ENCODE assay signal across 19 cellular contexts in the genomic region with DNA sequence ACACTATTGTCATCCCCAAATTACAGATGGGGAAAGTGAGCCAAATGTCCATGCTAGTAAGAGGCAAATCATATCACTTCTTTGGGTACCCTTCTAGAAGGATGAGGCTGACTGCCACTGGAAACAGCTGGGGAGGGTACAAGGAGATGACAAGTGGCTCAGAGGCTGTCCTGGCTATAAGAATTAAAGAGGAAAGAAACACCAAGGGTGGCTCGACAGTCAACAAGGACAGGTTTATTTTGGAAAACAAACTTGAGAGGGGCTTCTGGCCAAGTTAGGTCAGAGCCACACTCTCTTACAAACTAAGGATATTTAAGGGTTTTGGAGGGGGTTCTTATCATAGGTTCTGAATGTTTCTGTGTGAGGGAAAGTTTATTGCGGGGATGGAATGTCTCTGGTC. TPM values are rescaled to one million over a fixed set of nuclear protein-coding genes. Genes with fewer than 3 reads are reported as not detected.
DNase-seq lines count a peak whose midpoint lies in the region; ATAC-seq and TF ChIP-seq lines count a peak whose summit lies in the region.
"Had no signal": no experiment of that assay in that cellular context is flagged by ENCODE, and none has a peak within 500 bp of the region (broad histone marks: within the 10 kb centered on the region; RNA-seq: fewer than 3 reads in every experiment).

No MANE protein-coding gene starts in this region.

- CTCF ChIA-PET in activated B cell treated with CpG ODN at 0.5 μM for 24 hours (lab: Charles Lee) = no interaction called here

- H3K4me1 ChIP-seq in heart left ventricle = peaks cover 0 to 33% (median 21%) of the 10 kb centered on the region in 12 donors

- H3K4me3 Mint-ChIP-seq in activated naive CD8-positive, alpha-beta T cell = peak overlapping the region; percentile 24
- no peak overlapping the region for H3K4me3 Mint-ChIP-seq in activated naive CD8-positive, alpha-beta T cell treated with anti-CD3 and anti-CD28 coated beads for 36 hours
- H3K4me3 Mint-ChIP-seq in activated B cell treated with CpG ODN at 0.5 μM for 24 hours (peak overlapping the region; percentile 16), memory B cell (peak overlapping the region; percentile 53), type B pancreatic cell (peak overlapping the region; percentile 65)

- H3K36me3 Mint-ChIP-seq in activated naive CD8-positive, alpha-beta T cell = no peaks in the 10 kb centered on the region
- peaks cover 27% of the 10 kb centered on the region for H3K36me3 Mint-ChIP-seq in activated naive CD8-positive, alpha-beta T cell treated with anti-CD3 and anti-CD28 coated beads for 36 hours
- H3K36me3 Mint-ChIP-seq in activated B cell treated with CpG ODN at 0.5 μM for 24 hours (ENCODE audit: low read depth) (peaks cover 27% of the 10 kb centered on the region), memory B cell (peaks cover 7% of the 10 kb centered on the region), type B pancreatic cell (peaks cover 6% of the 10 kb centered on the region)

- no peaks in the 10 kb centered on the region for H3K9me3 Mint-ChIP-seq in activated naive CD8-positive, alpha-beta T cell (ENCODE audit: low read depth)
- no peaks in the 10 kb centered on the region for H3K9me3 Mint-ChIP-seq in activated naive CD8-positive, alpha-beta T cell treated with anti-CD3 and anti-CD28 coated beads for 36 hours
- H3K9me3 Mint-ChIP-seq in activated B cell treated with CpG ODN at 0.5 μM for 24 hours (no peaks in the 10 kb centered on the region), memory B cell (no peaks in the 10 kb centered on the region), type B pancreatic cell (no peaks in the 10 kb centered on the region)

- ATAC-seq in activated B cell treated with CpG ODN at 0.5 μM for 24 hours (ENCODE audit: low read depth) = no peak
- no peak for ATAC-seq in memory B cell (ENCODE audit: low read depth)
- ATAC-seq in heart left ventricle = no peak
- ATAC-seq: left colon had no signal

- H3K9me3 ChIP-seq in heart left ventricle = no peaks in the 10 kb centered on the region

- peaks cover 17% of the 10 kb centered on the region for H3K4me1 Mint-ChIP-seq in activated naive CD8-positive, alpha-beta T cell (ENCODE audit: low read depth)
- peaks cover 22% of the 10 kb centered on the region for H3K4me1 Mint-ChIP-seq in activated naive CD8-positive, alpha-beta T cell treated with anti-CD3 and anti-CD28 coated beads for 36 hours
- H3K4me1 Mint-ChIP-seq in activated B cell treated with CpG ODN at 0.5 μM for 24 hours = peaks cover 25% of the 10 kb centered on the region
- peaks cover 24% of the 10 kb centered on the region for H3K4me1 Mint-ChIP-seq in memory B cell
- H3K4me1 Mint-ChIP-seq in type B pancreatic cell (ENCODE audit: unreplicated experiment) = peaks cover 6% of the 10 kb centered on the region

- peak overlapping the region; percentile 17 for H3K27ac Mint-ChIP-seq in activated naive CD8-positive, alpha-beta T cell
- H3K27ac Mint-ChIP-seq in activated naive CD8-positive, alpha-beta T cell treated with anti-CD3 and anti-CD28 coated beads for 36 hours = no peak overlapping the region
- H3K27ac Mint-ChIP-seq in activated B cell treated with CpG ODN at 0.5 μM for 24 hours = peak overlapping the region; percentile 76
- H3K27ac Mint-ChIP-seq in memory B cell = peak overlapping the region; percentile 43
- peak overlapping the region; percentile 96 for H3K27ac Mint-ChIP-seq in type B pancreatic cell

- intact Hi-C loops in activated B cell treated with CpG ODN at 0.5 μM for 24 hours (cut with micrococcal nuclease) (loop anchor here (5.0 kb wide), 2 partner anchors 35 to 120 kb away; a partner anchor contains a TSS), heart left ventricle (cut with DNase I) (no loop called here)

- POLR2A ChIA-PET in activated B cell treated with CpG ODN at 0.5 μM for 24 hours (lab: Charles Lee) = interaction anchor here (1.3 kb wide), 1 partner anchor 8 kb away, joined by 3 read pairs; no protein-coding TSS in a partner anchor

- WGBS in heart left ventricle, 4 donors = 88 to 98% (median 92%) methylated on average over 2 of the region's 2 CpGs

- H3K27me3 Mint-ChIP-seq in activated naive CD8-positive, alpha-beta T cell = no peaks in the 10 kb centered on the region
- H3K27me3 Mint-ChIP-seq in activated naive CD8-positive, alpha-beta T cell treated with anti-CD3 and anti-CD28 coated beads for 36 hours = peaks cover 3% of the 10 kb centered on the region
- H3K27me3 Mint-ChIP-seq in activated B cell treated with CpG ODN at 0.5 μM for 24 hours (no peaks in the 10 kb centered on the region), memory B cell (no peaks in the 10 kb centered on the region), type B pancreatic cell (no peaks in the 10 kb centered on the region)

- TF ChIP-seq POLR2A in heart left ventricle (IDR thresholded peaks at IDR 0.05) = no peak

- no peak overlapping the region for H3K27ac ChIP-seq in heart left ventricle
- H3K27ac ChIP-seq: cardiac muscle cell had no signal

- no peak for DNase-seq in activated naive CD8-positive, alpha-beta T cell treated with anti-CD3 and anti-CD28 coated beads for 36 hours
- DNase-seq in activated B cell treated with CpG ODN at 0.5 μM for 24 hours (no peak), memory B cell (ENCODE audit: low spot score in 2 of 2) (no peak), type B pancreatic cell (ENCODE audit: extremely low spot score, unreplicated experiment) (no peak), H4 (ENCODE audit: low spot score) (no peak), heart left ventricle (no peak)
- DNase-seq: activated CD4-positive, CD25-positive, alpha-beta regulatory T cell; amniotic stem cell; GDM1; head of caudate nucleus; left colon; mesendoderm; MV-4-11; NCI-H2171; NCI-H526; stimulated activated CD8-positive, alpha-beta memory T cell treated with anti-CD3 and anti-CD28 coated beads, Interleukin-4, amount 100 ng/mL, for 48 hours; T-helper 9 cell had no signal

- peaks cover 0 to 18% (median 13%) of the 10 kb centered on the region in 9 donors for H3K36me3 ChIP-seq in heart left ventricle

- TF ChIP-seq CTCF in activated B cell treated with CpG ODN at 0.5 μM for 24 hours (IDR thresholded peaks at IDR 0.05) (no peak), type B pancreatic cell (conservative IDR thresholded peaks at IDR 0.05) (no peak), heart left ventricle (IDR thresholded peaks at IDR 0.05) (no peak)

- no peaks in the 10 kb centered on the region for H3K27me3 ChIP-seq in heart left ventricle
- H3K27me3 ChIP-seq: cardiac muscle cell had no signal

- H3K4me3 ChIP-seq in heart left ventricle = no peak overlapping the region
- H3K4me3 ChIP-seq: cardiac muscle cell had no signal

RNA-seq across cellular contexts. Expression of a gene that starts 2.1 kb away (rescaled TPM):
- 1,000 to 10,000 TPM; 1,236 to 1,275 TPM for total RNA-seq in activated naive CD8-positive, alpha-beta T cell treated with anti-CD3 and anti-CD28 coated beads for 36 hours
- 308 and 349 TPM in 2 replicates for total RNA-seq in activated B cell treated with CpG ODN at 0.5 μM for 24 hours
- 436 and 570 TPM in 2 replicates for total RNA-seq in type B pancreatic cell (ENCODE audit: low replicate concordance)
- total RNA-seq in H4 (2014; rRNA removed; shearing (Covaris generic)) = 311 and 336 TPM in 2 replicates
- 100 to 1,000 TPM; 192 to 383 (median 229) TPM for total RNA-seq in heart left ventricle
- polyA plus RNA-seq in heart left ventricle = 100 to 1,000 TPM; 339 to 503 TPM

RNA-seq across cellular contexts. Expression of a gene that starts 34.5 kb away (rescaled TPM):
- total RNA-seq in activated naive CD8-positive, alpha-beta T cell treated with anti-CD3 and anti-CD28 coated beads for 36 hours = 1 to 10 TPM; 5.2 to 5.9 TPM
- total RNA-seq in activated B cell treated with CpG ODN at 0.5 μM for 24 hours (24.0 and 30.2 TPM in 2 replicates), type B pancreatic cell (ENCODE audit: low replicate concordance) (19.6 and 32.1 TPM in 2 replicates), heart left ventricle (10 to 100 TPM; 13.0 to 31.2 (median 18.7) TPM)
- 3.2 and 4.6 TPM in 2 replicates for total RNA-seq in H4 (2014; rRNA removed; shearing (Covaris generic))
- polyA plus RNA-seq in heart left ventricle = 10 to 100 TPM in 1 of 2 donors, 1 to 10 TPM in 1; 8.7 to 30.4 TPM

RNA-seq across cellular contexts. Expression of a gene that starts 53.3 kb away (rescaled TPM):
- total RNA-seq in activated naive CD8-positive, alpha-beta T cell treated with anti-CD3 and anti-CD28 coated beads for 36 hours = 1 to 10 TPM; 4.0 to 5.9 TPM
- total RNA-seq in activated B cell treated with CpG ODN at 0.5 μM for 24 hours = 15.4 and 18.3 TPM in 2 replicates
- 2.6 and 9.5 TPM in 2 replicates for total RNA-seq in type B pancreatic cell (ENCODE audit: low replicate concordance)
- 0.43 and 1.6 TPM in 2 replicates for total RNA-seq in H4 (2014; rRNA removed; shearing (Covaris generic))
- total RNA-seq in heart left ventricle = 1 to 10 TPM in 7 of 9 donors, under 1 TPM in 2; 0.24 to 2.8 (median 1.7) TPM
- polyA plus RNA-seq in heart left ventricle = 10 to 100 TPM in 1 of 2 donors, 1 to 10 TPM in 1; 1.4 to 12.7 TPM
